22 cellular contexts compared by ENCODE assay signal in genomic region chr2:142734770-142735169, GRCh38.
"Had no signal": no experiment of that assay in that cellular context is flagged by ENCODE, and none has a peak within 500 bp of the region (broad histone marks: within the 10 kb centered on the region; RNA-seq: fewer than 3 reads in every experiment).

No MANE protein-coding gene starts in this region.

- H3K4me1 ChIP-seq: body of pancreas, gastroesophageal sphincter, heart left ventricle, spleen, thyroid gland had no signal

- H3K27ac Mint-ChIP-seq: activated CD4-positive, alpha-beta T cell treated with anti-CD3 and anti-CD28 coated beads, Interleukin-2, amount 10 ng/mL, durations not matched to agents 7 days and 5 days; activated CD8-positive, alpha-beta T cell treated with anti-CD3 and anti-CD28 coated beads, Interleukin-2, amount 10 ng/mL, durations not matched to agents 7 days and 5 days; activated naive CD8-positive, alpha-beta T cell treated with anti-CD3 and anti-CD28 coated beads, Interleukin-2, amount 10 ng/mL, durations not matched to agents 7 days and 5 days; activated T-cell treated with anti-CD3 and anti-CD28 coated beads, Interleukin-2, amount 50 U/mL, for 24 hours; activated T-helper 2 cell treated with anti-CD3 and anti-CD28 coated beads, Interferon-gamma antibody, Interleukin-2, Interleukin-4, amounts not matched to agents 10 μg/mL and 5 μg/mL and 100 μg/mL, durations not matched to agents 14 hours and 24 hours and 36 hours; memory B cell had no signal

- H3K27me3 ChIP-seq: body of pancreas, gastroesophageal sphincter, heart left ventricle, spleen, thyroid gland had no signal

- DNase-seq: activated CD4-positive, alpha-beta T cell treated with anti-CD3 and anti-CD28 coated beads, Interleukin-2, amount 10 ng/mL, durations not matched to agents 7 days and 5 days; activated CD8-positive, alpha-beta T cell treated with anti-CD3 and anti-CD28 coated beads, Interleukin-2, amount 10 ng/mL, durations not matched to agents 7 days and 5 days; activated naive CD4-positive, alpha-beta T cell treated with Interleukin-2 at 50 U/mL for 16 hours; activated naive CD8-positive, alpha-beta T cell treated with anti-CD3 and anti-CD28 coated beads, Interleukin-2, amount 10 ng/mL, durations not matched to agents 7 days and 5 days; activated T-cell treated with anti-CD3 and anti-CD28 coated beads, Interleukin-2, amount 50 U/mL, for 24 hours; body of pancreas; central memory CD4-positive, alpha-beta T cell; heart left ventricle; left ventricle myocardium superior; occipital lobe; posterior cingulate gyrus; retina; spleen; stimulated activated CD8-positive, alpha-beta memory T cell treated with anti-CD3 and anti-CD28 coated beads, Interleukin-4, amount 100 ng/mL, for 48 hours; stimulated activated naive CD4-positive, alpha-beta T cell; thyroid gland had no signal

- ATAC-seq: activated CD4-positive, CD25-positive, alpha-beta regulatory T cell treated with anti-CD3 and anti-CD28 coated beads, Interleukin-2, amount 50 U/mL, for 24 hours; activated CD8-positive, alpha-beta T cell treated with anti-CD3 and anti-CD28 coated beads, Interleukin-2, amount 10 ng/mL, durations not matched to agents 7 days and 5 days; body of pancreas; gastroesophageal sphincter; heart left ventricle; left ventricle myocardium superior had no signal

- H3K36me3 Mint-ChIP-seq: activated naive CD8-positive, alpha-beta T cell treated with anti-CD3 and anti-CD28 coated beads, Interleukin-2, amount 10 ng/mL, durations not matched to agents 7 days and 5 days; memory B cell had no signal

- H3K4me1 Mint-ChIP-seq: activated CD4-positive, alpha-beta T cell treated with anti-CD3 and anti-CD28 coated beads, Interleukin-2, amount 10 ng/mL, durations not matched to agents 7 days and 5 days; activated naive CD8-positive, alpha-beta T cell treated with anti-CD3 and anti-CD28 coated beads, Interleukin-2, amount 10 ng/mL, durations not matched to agents 7 days and 5 days; memory B cell had no signal

- H3K4me3 ChIP-seq: body of pancreas, gastroesophageal sphincter, heart left ventricle, spleen, thyroid gland had no signal

- H3K4me3 Mint-ChIP-seq: activated CD4-positive, alpha-beta T cell treated with anti-CD3 and anti-CD28 coated beads, Interleukin-2, amount 10 ng/mL, durations not matched to agents 7 days and 5 days; activated CD8-positive, alpha-beta T cell treated with anti-CD3 and anti-CD28 coated beads, Interleukin-2, amount 10 ng/mL, durations not matched to agents 7 days and 5 days; activated naive CD8-positive, alpha-beta T cell treated with anti-CD3 and anti-CD28 coated beads, Interleukin-2, amount 10 ng/mL, durations not matched to agents 7 days and 5 days; activated T-cell treated with anti-CD3 and anti-CD28 coated beads, Interleukin-2, amount 50 U/mL, for 24 hours; memory B cell had no signal

- H3K27me3 Mint-ChIP-seq: activated CD4-positive, alpha-beta T cell treated with anti-CD3 and anti-CD28 coated beads, Interleukin-2, amount 10 ng/mL, durations not matched to agents 7 days and 5 days; activated naive CD8-positive, alpha-beta T cell treated with anti-CD3 and anti-CD28 coated beads, Interleukin-2, amount 10 ng/mL, durations not matched to agents 7 days and 5 days; activated T-cell treated with anti-CD3 and anti-CD28 coated beads, Interleukin-2, amount 50 U/mL, for 24 hours; memory B cell had no signal

- H3K27ac ChIP-seq: body of pancreas, gastroesophageal sphincter, heart left ventricle, spleen, thyroid gland had no signal

- FAIRE-seq: colon, urothelium cell line had no signal

- H3K9me3 ChIP-seq: body of pancreas, gastroesophageal sphincter, thyroid gland had no signal

- H3K36me3 ChIP-seq: gastroesophageal sphincter, heart left ventricle, spleen, thyroid gland had no signal
